ENCODE assay signal across 23 cellular contexts in the genomic region with DNA sequence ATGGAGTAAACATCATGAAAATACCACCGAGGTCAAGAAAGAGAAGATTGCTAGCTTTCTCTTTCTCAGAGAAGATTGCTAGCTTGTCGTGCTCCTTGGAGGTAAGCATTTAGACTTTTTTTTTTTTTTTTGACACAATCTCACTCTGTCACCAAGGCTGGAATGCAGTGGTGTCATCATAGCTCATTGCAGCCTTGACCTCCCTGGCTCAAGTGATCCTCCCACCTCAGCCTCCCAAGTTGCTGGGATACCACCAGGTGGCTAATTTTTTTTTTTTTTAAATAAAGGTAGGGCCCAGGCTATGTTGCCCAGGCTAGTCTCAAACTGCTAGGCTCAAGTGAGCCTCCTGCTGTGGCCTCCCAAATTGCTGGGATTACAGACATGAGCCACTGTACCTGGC. TPM values are rescaled to one million over a fixed set of nuclear protein-coding genes. Genes with fewer than 3 reads are reported as not detected.
DNase-seq lines count a peak whose midpoint lies in the region; ATAC-seq, FAIRE-seq and TF ChIP-seq lines count a peak whose summit lies in the region.
"Had no signal": no experiment of that assay in that cellular context is flagged by ENCODE, and none has a peak within 500 bp of the region (broad histone marks: within the 10 kb centered on the region; RNA-seq: fewer than 3 reads in every experiment).

No MANE protein-coding gene starts in this region.

- H2AFZ ChIP-seq in HepG2 (ENCODE audit: low read length) (no peak overlapping the region), PC-3 (ENCODE audit: low read length) (no peak overlapping the region)

- no peak overlapping the region for H3K4ac ChIP-seq in mesendoderm (ENCODE audit: low read depth, low read length)

- H3F3A ChIP-seq in PC-3 (ENCODE audit: low read length, unreplicated experiment) = no peaks in the 10 kb centered on the region

- CTCF ChIA-PET in HepG2 (lab: Yijun Ruan, JAX; ENCODE audit: low intra/inter-chr PET ratio, low total read pairs) = no interaction called here
- CTCF ChIA-PET in PC-3 (lab: Charles Lee) = interaction anchor here (0.6 kb wide), 1 partner anchor 225 kb away, joined by 8 read pairs; no protein-coding TSS in a partner anchor

- TF ChIP-seq EP300 in HepG2 (IDR thresholded peaks at IDR 0.05; ENCODE audit: low read depth in 2 of 2, low read length in 2 of 2) (no peak), HepG2 (CRISPR knock-in tag; IDR thresholded peaks at IDR 0.05; ENCODE audit: borderline replicate concordance) (no peak)

- no peaks in the 10 kb centered on the region for H3K9me2 ChIP-seq in PC-3 (replicated peaks; ENCODE audit: low read length)

- intact Hi-C loops in HepG2 (cut with micrococcal nuclease; ENCODE audit: unreplicated experiment) = no loop called here
- intact Hi-C loops in right lobe of liver (cut with DNase I) = no loop called here
- intact Hi-C loops in PC-3 (cut with micrococcal nuclease) = no loop called here
- intact Hi-C loops in left ventricle myocardium inferior (cut with micrococcal nuclease) = no loop called here

- DNase-seq in HepG2 (ENCODE audit: low spot score) (peak; percentile 5), right lobe of liver (no peak), PC-3 (no peak), mesendoderm (peak; percentile 29), urothelium cell line (ENCODE audit: low spot score) (peak; percentile 13), left ventricle myocardium inferior (no peak), epidermal melanocyte (ENCODE audit: insufficient read length, low spot score) (no peak), NCI-H1694 treated with DMSO at 0.1 percent for 48 hours (lab: John Stamatoyannopoulos, UW) (no peak)
- DNase-seq: AML-193; CD4-positive, alpha-beta memory T cell; CD4-positive, CD25-positive, alpha-beta regulatory T cell; CD8-positive, alpha-beta memory T cell; COR-L47; DMS 273 treated with DMSO at 0.1 percent for 48 hours; DMS79 treated with DMSO at 0.1 percent for 48 hours; GF-D8 had no signal

- no peak for ATAC-seq in HepG2
- no peak for ATAC-seq in right lobe of liver
- peak; percentile 5; the same call in 1 of the 2 replicates for ATAC-seq in PC-3
- ATAC-seq: A549 had no signal

- no peak overlapping the region for H3K4me2 ChIP-seq in HepG2 (ENCODE audit: low read depth, low read length)
- no peak overlapping the region for H3K4me2 ChIP-seq in PC-3 (ENCODE audit: low read length)
- H3K4me2 ChIP-seq in mesendoderm (ENCODE audit: low read length) = no peak overlapping the region
- H3K4me2 ChIP-seq: A549; BLaER1 treated with 17β-estradiol and CSF1 and Interleukin-3, amounts not matched to agents 10 nM and 100 nM had no signal

- no peaks in the 10 kb centered on the region for H3K27me3 ChIP-seq in HepG2 (ENCODE audit: control insufficient read depth in 1 of 2, insufficient read depth in 2 of 2, low read length in 2 of 2)
- no peaks in the 10 kb centered on the region for H3K27me3 ChIP-seq in right lobe of liver
- no peaks in the 10 kb centered on the region for H3K27me3 ChIP-seq in PC-3 (ENCODE audit: low read length)
- no peaks in the 10 kb centered on the region for H3K27me3 ChIP-seq in mesendoderm (ENCODE audit: insufficient read depth, low read length, poor library complexity)
- no peaks in the 10 kb centered on the region for H3K27me3 ChIP-seq in left ventricle myocardium inferior (ENCODE audit: low read depth)
- H3K27me3 ChIP-seq: BLaER1 treated with 17β-estradiol and CSF1 and Interleukin-3, amounts not matched to agents 10 nM and 100 nM had no signal

- no peaks in the 10 kb centered on the region for H3K36me3 ChIP-seq in HepG2 (replicated peaks in 1 of 2; ENCODE audit: control insufficient read depth in 1 of 2, insufficient read depth in 2 of 2, low read length in 2 of 2)
- no peaks in the 10 kb centered on the region for H3K36me3 ChIP-seq in right lobe of liver
- H3K36me3 ChIP-seq in PC-3 (ENCODE audit: low read depth, low read length) = peaks cover 3% of the 10 kb centered on the region; the same call in 1 of the 2 replicates
- H3K36me3 ChIP-seq in mesendoderm (ENCODE audit: control insufficient read depth, insufficient read depth, low read length) = no peaks in the 10 kb centered on the region
- H3K36me3 ChIP-seq in left ventricle myocardium inferior = no peaks in the 10 kb centered on the region
- H3K36me3 ChIP-seq: BLaER1 treated with 17β-estradiol and CSF1 and Interleukin-3, amounts not matched to agents 10 nM and 100 nM had no signal

- H3K18ac ChIP-seq in mesendoderm (ENCODE audit: low read length) = no peak overlapping the region

- no peak overlapping the region for H4K8ac ChIP-seq in mesendoderm (ENCODE audit: low read depth, low read length)

- FAIRE-seq in HepG2 (lab: Jason Lieb, UNC) (no peak), urothelium cell line (lab: Jason Lieb, UNC) (no peak)
- FAIRE-seq: A549, G401.6, GM12891, GM19239 had no signal

- WGBS in HepG2 (ENCODE audit: low lambda C conversion rate) = 40% methylated on average over 2 of the region's 2 CpGs
- WGBS in right lobe of liver (ENCODE audit: insufficient coverage, low coverage, low lambda C conversion rate, missing lambda C conversion rate) = 83% methylated on average over 2 of the region's 2 CpGs
- no CpG with 5 or more reads among the region's 2 CpGs for WGBS in mesendoderm (ENCODE audit: extremely low coverage, insufficient coverage, low lambda C conversion rate)

- no peaks in the 10 kb centered on the region for H3K79me1 ChIP-seq in mesendoderm (ENCODE audit: low read length)

- H3K23ac ChIP-seq in mesendoderm (ENCODE audit: low read length) = no peak overlapping the region

- no peak overlapping the region for H2AK5ac ChIP-seq in mesendoderm (ENCODE audit: low read length)

- POLR2A ChIA-PET in HepG2 (lab: Yijun Ruan, JAX) = no interaction called here
- POLR2A ChIA-PET in PC-3 (lab: Charles Lee; ENCODE audit: unreplicated experiment) = no interaction called here

- no peak for TF ChIP-seq RAD21 in HepG2 (CRISPR knock-in tag; IDR thresholded peaks at IDR 0.05)

- H2BK15ac ChIP-seq in mesendoderm (replicated peaks; ENCODE audit: low read depth) = no peak overlapping the region

- TF ChIP-seq POLR2A in HepG2 (IDR thresholded peaks at IDR 0.05; ENCODE audit: insufficient read depth in 1 of 2, low read depth in 2 of 2, low read length in 2 of 2) = no peak
- no peak for TF ChIP-seq POLR2A in right lobe of liver (IDR thresholded peaks at IDR 0.05)

- no peak overlapping the region for H4K5ac ChIP-seq in mesendoderm (ENCODE audit: low read length)

- H2BK120ac ChIP-seq in mesendoderm (ENCODE audit: low read depth, low read length) = no peak overlapping the region

- H3K56ac ChIP-seq in mesendoderm (ENCODE audit: low read length) = no peak overlapping the region

- no peak for TF ChIP-seq CTCF in HepG2 (CRISPR knock-in tag; IDR thresholded peaks at IDR 0.05)
- no peak for TF ChIP-seq CTCF in right lobe of liver (IDR thresholded peaks at IDR 0.05)
- TF ChIP-seq CTCF in PC-3 (conservative IDR thresholded peaks at IDR 0.05; ENCODE audit: low read depth, low read length) = no peak
- TF ChIP-seq CTCF in left ventricle myocardium inferior (IDR thresholded peaks at IDR 0.05; ENCODE audit: borderline replicate concordance) = no peak

- H2BK5ac ChIP-seq in mesendoderm (ENCODE audit: low read length) = no peak overlapping the region

- no peak overlapping the region for H3K27ac ChIP-seq in HepG2 (ENCODE audit: extremely low read length, insufficient read depth, low read length)
- no peak overlapping the region for H3K27ac ChIP-seq in right lobe of liver
- no peak overlapping the region for H3K27ac ChIP-seq in PC-3 (ENCODE audit: low read length)
- H3K27ac ChIP-seq in mesendoderm (ENCODE audit: low read depth, low read length) = no peak overlapping the region
- H3K27ac ChIP-seq in left ventricle myocardium inferior (replicated peaks) = no peak overlapping the region
- H3K27ac ChIP-seq: 22Rv1; BLaER1 treated with 17β-estradiol and CSF1 and Interleukin-3, amounts not matched to agents 10 nM and 100 nM; C4-2B had no signal

- no peaks in the 10 kb centered on the region for H4K20me1 ChIP-seq in HepG2 (ENCODE audit: insufficient read depth, low read length)
- no peaks in the 10 kb centered on the region for H4K20me1 ChIP-seq in PC-3 (ENCODE audit: low read length)
- H4K20me1 ChIP-seq: BLaER1 treated with 17β-estradiol and CSF1 and Interleukin-3, amounts not matched to agents 10 nM and 100 nM had no signal

- in situ Hi-C loops in HepG2 (cut with HindIII; ENCODE audit: extremely low pct_ligation_motif_present, low pct_unique_long_range_greater_than_20kb) = no loop called here

- BruUV-seq in HepG2 (replicated peaks; lab: Mats Ljungman, UMichigan) (no TSS peak), PC-3 (replicated peaks; lab: Mats Ljungman, UMichigan) (no TSS peak)

- H3K9ac ChIP-seq in HepG2 (ENCODE audit: insufficient read depth, low read depth, low read length) (no peak overlapping the region), PC-3 (ENCODE audit: low read length) (no peak overlapping the region), mesendoderm (ENCODE audit: low read length) (no peak overlapping the region)
- H3K9ac ChIP-seq: BLaER1 treated with 17β-estradiol and CSF1 and Interleukin-3, amounts not matched to agents 10 nM and 100 nM had no signal

- H3K4me1 ChIP-seq in HepG2 (ENCODE audit: insufficient read depth, low read length) = no peaks in the 10 kb centered on the region
- no peaks in the 10 kb centered on the region for H3K4me1 ChIP-seq in right lobe of liver
- peaks cover 12% of the 10 kb centered on the region for H3K4me1 ChIP-seq in PC-3 (ENCODE audit: insufficient read depth, low read length)
- H3K4me1 ChIP-seq in mesendoderm (ENCODE audit: control insufficient read depth, low read depth, low read length) = no peaks in the 10 kb centered on the region
- no peaks in the 10 kb centered on the region for H3K4me1 ChIP-seq in left ventricle myocardium inferior
- H3K4me1 ChIP-seq: BLaER1 treated with 17β-estradiol and CSF1 and Interleukin-3, amounts not matched to agents 10 nM and 100 nM had no signal

- H3K79me2 ChIP-seq in HepG2 (ENCODE audit: insufficient read depth, low read length) (no peaks in the 10 kb centered on the region), PC-3 (ENCODE audit: low read length) (no peaks in the 10 kb centered on the region), mesendoderm (ENCODE audit: control insufficient read depth, insufficient read depth, low read length) (no peaks in the 10 kb centered on the region)

- H3K9me3 ChIP-seq in HepG2 (ENCODE audit: low read length) (peaks cover 14% of the 10 kb centered on the region), right lobe of liver (no peaks in the 10 kb centered on the region), PC-3 (ENCODE audit: low read length) (no peaks in the 10 kb centered on the region), left ventricle myocardium inferior (replicated peaks) (peaks cover 17% of the 10 kb centered on the region)

- H3K4me3 ChIP-seq in HepG2 (replicated peaks in 1 of 3; ENCODE audit: insufficient read depth in 1 of 3, low read depth in 2 of 3, low read length in 3 of 3) (no peak overlapping the region), right lobe of liver (no peak overlapping the region), PC-3 (ENCODE audit: low read length) (no peak overlapping the region), mesendoderm (ENCODE audit: low read length) (no peak overlapping the region), left ventricle myocardium inferior (no peak overlapping the region)
- H3K4me3 ChIP-seq: A549; BLaER1 treated with 17β-estradiol and CSF1 and Interleukin-3, amounts not matched to agents 10 nM and 100 nM had no signal

RNA-seq across cellular contexts. Expression of a gene that starts 26.3 kb away (rescaled TPM):
- 9.0 and 9.9 TPM in 2 replicates for total RNA-seq in HepG2 (2016; rRNA removed; fragmentation: Illumina TruSeq; extraction: Trizol)
- total RNA-seq in HepG2 (2016; cell fraction: cytosol; rRNA removed; fragmentation: Illumina TruSeq; extraction: Trizol; ENCODE audit: low read depth) = 10.5 and 13.5 TPM in 2 replicates
- 9.2 and 10.8 TPM in 2 replicates for total RNA-seq in HepG2 (2016; cell fraction: insoluble cytoplasmic fraction; rRNA removed; fragmentation: Illumina TruSeq; extraction: Trizol)
- total RNA-seq in HepG2 (2016; cell fraction: membrane; rRNA removed; fragmentation: Illumina TruSeq; extraction: Trizol) = 5.4 and 8.6 TPM in 2 replicates
- 22.0 and 30.1 TPM in 2 replicates for total RNA-seq in HepG2 (2016; cell fraction: nucleus; rRNA removed; fragmentation: Illumina TruSeq; extraction: Trizol)
- 5.8 and 6.3 TPM in 2 replicates for polyA plus RNA-seq in HepG2 (2011; rRNA removed)
- polyA plus RNA-seq in HepG2 (2011; cell fraction: cytosol; rRNA removed) = 1.4 and 1.8 TPM in 2 replicates
- polyA plus RNA-seq in HepG2 (2011; cell fraction: nucleus; rRNA removed) = 4.8 and 5.5 TPM in 2 replicates
- polyA plus RNA-seq in HepG2 (2012) = 2.8 and 4.2 TPM in 2 replicates
- 0.44 and 0.68 TPM in 2 replicates for polyA plus RNA-seq in HepG2 (2016; cell fraction: cytosol; fragmentation: Illumina TruSeq; extraction: Trizol; ENCODE audit: low read depth)
- 4.8 and 6.6 TPM in 2 replicates for polyA plus RNA-seq in HepG2 (2016; cell fraction: insoluble cytoplasmic fraction; fragmentation: Illumina TruSeq; extraction: Trizol; ENCODE audit: low read depth)
- polyA plus RNA-seq in HepG2 (2016; cell fraction: membrane; fragmentation: Illumina TruSeq; extraction: Trizol; ENCODE audit: low read depth) = 0.66 and 0.68 TPM in 2 replicates
- 14.4 and 16.0 TPM in 2 replicates for polyA plus RNA-seq in HepG2 (2016; cell fraction: nucleus; fragmentation: Illumina TruSeq; extraction: Trizol; ENCODE audit: insufficient read depth, low read depth)
- polyA minus RNA-seq in HepG2 (2011; rRNA and poly(A)+ RNA removed; ENCODE audit: low replicate concordance) = 8.2 and 40.1 TPM in 2 replicates
- polyA minus RNA-seq in HepG2 (2011; cell fraction: cytosol; rRNA and poly(A)+ RNA removed) = 8.8 and 11.3 TPM in 2 replicates
- polyA minus RNA-seq in HepG2 (2011; cell fraction: nucleus; rRNA and poly(A)+ RNA removed) = 43.3 and 46.5 TPM in 2 replicates
- total RNA-seq in right lobe of liver = 1 to 10 TPM; 3.3 to 6.7 (median 4.7) TPM
- 10.1 and 10.8 TPM in 2 replicates for total RNA-seq in PC-3 (2014; rRNA removed)
- 3.2 TPM for polyA plus RNA-seq in mesendoderm (2013, experiment 1 of 2)
- 2.4 TPM for polyA plus RNA-seq in mesendoderm (2013, experiment 2 of 2)
- 8.3 TPM for total RNA-seq in left ventricle myocardium inferior

Comparison
In these comparisons a context has a peak if more than half of its experiments do, and no peak if none do; other contexts are left out.
1. DNase-seq: peak in HepG2 (single experiment), mesendoderm (single experiment) and urothelium cell line (single experiment); none in right lobe of liver (0 of 3), PC-3 (single experiment), left ventricle myocardium inferior (single experiment), epidermal melanocyte (single experiment) and NCI-H1694 treated with DMSO at 0.1 percent for 48 hours (single experiment).